In genomic region chr3:160038862-160039562, GRCh38 we compare ENCODE assay signal across 9 cellular contexts. TPM values are rescaled to one million over a fixed set of nuclear protein-coding genes. Genes with fewer than 3 reads are reported as not detected.
DNase-seq lines count a peak whose midpoint lies in the region; ATAC-seq and TF ChIP-seq lines count a peak whose summit lies in the region.
"Had no signal": no experiment of that assay in that cellular context is flagged by ENCODE, and none has a peak within 500 bp of the region (broad histone marks: within the 10 kb centered on the region; RNA-seq: fewer than 3 reads in every experiment).

No MANE protein-coding gene starts in this region.

- H3K9me3 ChIP-seq in NT2/D1 (ENCODE audit: insufficient read depth, low read length), result peaks cover 13% of the 10 kb centered on the region

- H3K4me3 ChIP-seq in NT2/D1 (ENCODE audit: insufficient read length, low read depth) (peak overlapping the region; percentile 51), fibroblast of pulmonary artery (replicated peaks; ENCODE audit: low read depth, low read length) (peak overlapping the region; percentile 40), retinal pigment epithelial cell (ENCODE audit: low read length) (peak overlapping the region; percentile 48)

- TF ChIP-seq CTCF in fibroblast of pulmonary artery (IDR thresholded peaks at IDR 0.05; ENCODE audit: low read length, missing control alignments) (no peak), retinal pigment epithelial cell (conservative IDR thresholded peaks at IDR 0.05; ENCODE audit: low read depth, low read length) (no peak)

- peak overlapping the region; percentile 76 for H3K9ac ChIP-seq in NT2/D1 (ENCODE audit: insufficient read length, low read depth)

- peaks cover 4% of the 10 kb centered on the region for H3K36me3 Mint-ChIP-seq in activated T-cell treated with anti-CD3 and anti-CD28 coated beads, Interleukin-2, amount 50 U/mL, for 4 hours (ENCODE audit: insufficient read depth)
- no peaks in the 10 kb centered on the region for H3K36me3 Mint-ChIP-seq in activated naive CD4-positive, alpha-beta T cell treated with anti-CD3 and anti-CD28 coated beads for 36 hours (ENCODE audit: low read depth)

- H3K36me3 ChIP-seq in NT2/D1 (ENCODE audit: insufficient read depth, insufficient read length, low read length), result no peaks in the 10 kb centered on the region
- H3K36me3 ChIP-seq: neutrophil had no signal

- peak; percentile 21 to 55 for ATAC-seq in activated T-cell treated with anti-CD3 and anti-CD28 coated beads, Interleukin-2, amount 50 U/mL, for 4 hours
- no peak for ATAC-seq in GM21423 (IDR thresholded peaks at IDR 0.05; ENCODE audit: unreplicated experiment)
- ATAC-seq in GM19467 (IDR thresholded peaks at IDR 0.05; ENCODE audit: unreplicated experiment), result no peak

- peaks cover 4% of the 10 kb centered on the region for H3K4me1 Mint-ChIP-seq in activated T-cell treated with anti-CD3 and anti-CD28 coated beads, Interleukin-2, amount 50 U/mL, for 4 hours (ENCODE audit: low read depth)
- peaks cover 4% of the 10 kb centered on the region for H3K4me1 Mint-ChIP-seq in activated naive CD4-positive, alpha-beta T cell treated with anti-CD3 and anti-CD28 coated beads for 36 hours (ENCODE audit: low read depth)

- peaks cover 4% of the 10 kb centered on the region for H3K4me1 ChIP-seq in NT2/D1 (ENCODE audit: insufficient read depth, insufficient read length)

- H3K27me3 ChIP-seq in NT2/D1 (ENCODE audit: insufficient read depth, insufficient read length), result peaks cover 33% of the 10 kb centered on the region

- peaks cover 36% of the 10 kb centered on the region for H3K27me3 Mint-ChIP-seq in activated T-cell treated with anti-CD3 and anti-CD28 coated beads, Interleukin-2, amount 50 U/mL, for 4 hours (ENCODE audit: low read depth)
- peaks cover 38% of the 10 kb centered on the region for H3K27me3 Mint-ChIP-seq in activated naive CD4-positive, alpha-beta T cell treated with anti-CD3 and anti-CD28 coated beads for 36 hours (ENCODE audit: low read depth)

- intact Hi-C loops in activated naive CD4-positive, alpha-beta T cell treated with anti-CD3 and anti-CD28 coated beads for 36 hours (cut with micrococcal nuclease), result loop anchor here (5.0 kb wide), 1 partner anchor 183 kb away; no protein-coding TSS in a partner anchor

- DNase-seq in activated T-cell treated with anti-CD3 and anti-CD28 coated beads, Interleukin-2, amount 50 U/mL, for 4 hours, result no peak
- DNase-seq in activated T-cell treated with anti-CD3 and anti-CD28 coated beads for 4 hours, result no peak
- no peak for DNase-seq in NT2/D1 (ENCODE audit: low read depth, low spot score)
- DNase-seq in fibroblast of pulmonary artery (ENCODE audit: low read depth), result no peak
- no peak for DNase-seq in retinal pigment epithelial cell (ENCODE audit: low read depth)
- DNase-seq in activated naive CD4-positive, alpha-beta T cell treated with anti-CD3 and anti-CD28 coated beads for 36 hours, result no peak

- no peak overlapping the region for H3K4me3 Mint-ChIP-seq in activated T-cell treated with anti-CD3 and anti-CD28 coated beads, Interleukin-2, amount 50 U/mL, for 4 hours
- no peak overlapping the region for H3K4me3 Mint-ChIP-seq in activated naive CD4-positive, alpha-beta T cell treated with anti-CD3 and anti-CD28 coated beads for 36 hours

- H3K9me3 Mint-ChIP-seq in activated T-cell treated with anti-CD3 and anti-CD28 coated beads, Interleukin-2, amount 50 U/mL, for 4 hours, result peaks cover 20% of the 10 kb centered on the region
- peaks cover 16% of the 10 kb centered on the region for H3K9me3 Mint-ChIP-seq in activated naive CD4-positive, alpha-beta T cell treated with anti-CD3 and anti-CD28 coated beads for 36 hours

- H3K27ac Mint-ChIP-seq in activated naive CD4-positive, alpha-beta T cell treated with anti-CD3 and anti-CD28 coated beads for 36 hours, result no peak overlapping the region

- CTCF ChIA-PET in activated naive CD4-positive, alpha-beta T cell treated with anti-CD3 and anti-CD28 coated beads for 36 hours (lab: Charles Lee), result interaction anchor here (0.6 to 0.9 kb wide), 2 partner anchors 78 to 154 kb away, joined by 3 read pairs; no protein-coding TSS in a partner anchor

RNA-seq across cellular contexts. Expression of gene IL12A, which starts 50.4 kb away (rescaled TPM):
- total RNA-seq in activated T-cell treated with anti-CD3 and anti-CD28 coated beads, Interleukin-2, amount 50 U/mL, for 4 hours, result under 1 TPM; 0.22 to 0.45 (median 0.35) TPM
- not detected for total RNA-seq in activated naive CD4-positive, alpha-beta T cell treated with anti-CD3 and anti-CD28 coated beads for 36 hours

Comparison
In these comparisons a context has a peak if more than half of its experiments do, and no peak if none do; other contexts are left out.
1. ATAC-seq: peak in activated T-cell treated with anti-CD3 and anti-CD28 coated beads, Interleukin-2, amount 50 U/mL, for 4 hours (2 of 2); none in GM21423 (single experiment) and GM19467 (single experiment).
2. Peak in every context shown above with its lines, with median percentiles within 50 percentile points of each other: H3K4me3 ChIP-seq.